Comparison of ENCODE assay signal across 8 cellular contexts in the genomic region with DNA sequence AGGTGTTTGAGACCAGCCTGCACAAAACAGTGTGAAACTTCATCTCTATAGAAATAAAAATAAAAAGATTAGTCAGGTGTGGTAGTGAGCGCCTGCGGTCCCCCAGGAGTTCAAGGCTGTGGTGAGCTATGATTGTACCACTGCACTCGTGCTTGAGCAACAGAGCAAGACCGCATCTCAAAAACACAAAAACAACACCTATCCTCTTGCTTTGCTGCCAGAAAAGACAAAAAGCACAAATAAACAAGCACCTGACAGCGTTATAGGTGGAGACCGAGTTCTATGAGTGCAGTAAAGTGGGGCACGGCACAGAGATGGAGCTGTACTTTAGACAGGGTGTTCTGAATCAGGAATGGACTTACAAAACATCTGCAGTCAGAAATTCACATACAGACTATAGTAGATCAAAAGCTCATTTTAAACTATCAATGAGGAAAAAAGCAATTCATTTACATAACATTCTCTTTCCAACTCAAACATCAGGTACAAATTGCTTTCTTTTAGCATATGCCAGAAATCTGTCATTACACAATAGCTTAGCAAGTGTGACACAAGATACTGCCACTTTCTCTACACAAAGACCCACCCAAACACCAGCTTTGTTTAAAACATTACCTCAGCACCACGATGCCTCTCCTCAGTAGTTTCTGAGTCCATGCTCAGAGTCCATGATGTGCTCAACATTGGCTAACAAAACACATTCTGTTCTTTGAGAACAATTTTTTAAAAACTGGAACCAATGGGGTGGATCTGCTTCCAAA. TPM values are rescaled to one million over a fixed set of nuclear protein-coding genes. Genes with fewer than 3 reads are reported as not detected.
A peak's percentile ranks its signal among the peaks of the same experiment; 100 is the strongest.
DNase-seq lines count a peak whose midpoint lies in the region; ATAC-seq and TF ChIP-seq lines count a peak whose summit lies in the region.

No MANE protein-coding gene starts in this region.

- H3K36me3 ChIP-seq in endodermal cell (ENCODE audit: control insufficient read depth, insufficient read depth, low read length) = peaks cover 84% of the 10 kb centered on the region
- H3K36me3 ChIP-seq in tibial nerve = peaks cover 0 to 10% (median 0%) of the 10 kb centered on the region in 3 donors

- TF ChIP-seq CTCF in endodermal cell (conservative IDR thresholded peaks at IDR 0.05) (no peak), tibial nerve (IDR thresholded peaks at IDR 0.05) (no peak)

- TF ChIP-seq RAD21 in Ishikawa (IDR thresholded peaks at IDR 0.05; ENCODE audit: low read depth) = no peak

- H3K4me3 ChIP-seq in endodermal cell (ENCODE audit: low read length) (no peak overlapping the region), tibial nerve (no peak overlapping the region)

- no peaks in the 10 kb centered on the region for H3K9me3 ChIP-seq in endodermal cell (ENCODE audit: control insufficient read depth, low read length)
- no peaks in the 10 kb centered on the region for H3K9me3 ChIP-seq in tibial nerve

- 92 to 95% methylated on average over 4 to 8 of the region's 8 CpGs for WGBS in endodermal cell (ENCODE audit: insufficient coverage in 1 of 2, insufficient read length in 1 of 2), 2 experiments
- WGBS in tibial nerve, 2 donors = 73 to 79% methylated on average over 8 of the region's 8 CpGs

- no peak overlapping the region for H3K9ac ChIP-seq in endodermal cell (ENCODE audit: extremely low read depth, low read length, poor library complexity, severe bottlenecking)

- TF ChIP-seq POLR2A in GM18505 (IDR thresholded peaks at IDR 0.05; ENCODE audit: borderline replicate concordance, extremely low read depth, insufficient read depth, insufficient read length) (no peak), tibial nerve (IDR thresholded peaks at IDR 0.05) (no peak)

- no peaks in the 10 kb centered on the region for H3K27me3 ChIP-seq in endodermal cell (ENCODE audit: control insufficient read depth, insufficient read depth, low read length, poor library complexity, severe bottlenecking)
- no peaks in the 10 kb centered on the region for H3K27me3 ChIP-seq in tibial nerve

- peak overlapping the region; percentile 44 for H3K27ac Mint-ChIP-seq in endodermal cell

- DNase-seq in endodermal cell = peak; percentile 48
- no peak for DNase-seq in tibial nerve (ENCODE audit: low spot score in 2 of 2)
- DNase-seq in HuH-7.5 (ENCODE audit: low spot score) = no peak
- no peak for DNase-seq in NCI-H1048 (lab: John Stamatoyannopoulos, UW)
- DNase-seq in D341Med (ENCODE audit: low spot score) = no peak

- 0 out of 2 replicates have a peak, but pooled peaks have one; percentile 13 for TF ChIP-seq EP300 in Ishikawa (IDR thresholded peaks at IDR 0.05; ENCODE audit: borderline replicate concordance)
- TF ChIP-seq EP300 in tibial nerve (IDR thresholded peaks at IDR 0.05) = no peak

- no peaks in the 10 kb centered on the region for H3K27me3 Mint-ChIP-seq in endodermal cell (ENCODE audit: insufficient read depth)

- peaks cover 91% of the 10 kb centered on the region for H3K4me1 Mint-ChIP-seq in endodermal cell

- H3K4me3 Mint-ChIP-seq in endodermal cell = no peak overlapping the region

- H3K27ac ChIP-seq in endodermal cell (ENCODE audit: low read depth, low read length) (no peak overlapping the region), tibial nerve (peak overlapping the region in 3 of 4 donors; percentile 15 to 66 (median 54))

- peaks cover 71% of the 10 kb centered on the region for H3K36me3 Mint-ChIP-seq in endodermal cell (ENCODE audit: low read depth)

- H3K9me3 Mint-ChIP-seq in endodermal cell = no peaks in the 10 kb centered on the region

- ATAC-seq in GM18505 (IDR thresholded peaks at IDR 0.05; ENCODE audit: unreplicated experiment) (peak; percentile 79), GM21717 (IDR thresholded peaks at IDR 0.05; ENCODE audit: unreplicated experiment) (peak; percentile 48)

- H3K4me1 ChIP-seq in endodermal cell (ENCODE audit: control insufficient read depth, insufficient read depth, low read length) (peaks cover 23% of the 10 kb centered on the region), tibial nerve (peaks cover 0 to 73% (median 36%) of the 10 kb centered on the region in 4 donors)

TF ChIP-seq in Ishikawa, 13 proteins besides CTCF, POLR2A, EP300 and RAD21:
- TF ChIP-seq EGR1 (IDR thresholded peaks at IDR 0.05) = no peak

RNA-seq across cellular contexts. Expression of a gene that starts 10.1 kb away (rescaled TPM):
- total RNA-seq in endodermal cell = 100 to 1,000 TPM; 145 to 209 TPM
- polyA plus RNA-seq in endodermal cell (2013, experiment 1 of 2) = 118 TPM
- polyA plus RNA-seq in endodermal cell (2013, experiment 2 of 2) = 115 TPM
- total RNA-seq in tibial nerve = 100 to 1,000 TPM in 3 of 4 donors, 10 to 100 TPM in 1; 83.7 to 168 (median 144) TPM
